In the genomic region with DNA sequence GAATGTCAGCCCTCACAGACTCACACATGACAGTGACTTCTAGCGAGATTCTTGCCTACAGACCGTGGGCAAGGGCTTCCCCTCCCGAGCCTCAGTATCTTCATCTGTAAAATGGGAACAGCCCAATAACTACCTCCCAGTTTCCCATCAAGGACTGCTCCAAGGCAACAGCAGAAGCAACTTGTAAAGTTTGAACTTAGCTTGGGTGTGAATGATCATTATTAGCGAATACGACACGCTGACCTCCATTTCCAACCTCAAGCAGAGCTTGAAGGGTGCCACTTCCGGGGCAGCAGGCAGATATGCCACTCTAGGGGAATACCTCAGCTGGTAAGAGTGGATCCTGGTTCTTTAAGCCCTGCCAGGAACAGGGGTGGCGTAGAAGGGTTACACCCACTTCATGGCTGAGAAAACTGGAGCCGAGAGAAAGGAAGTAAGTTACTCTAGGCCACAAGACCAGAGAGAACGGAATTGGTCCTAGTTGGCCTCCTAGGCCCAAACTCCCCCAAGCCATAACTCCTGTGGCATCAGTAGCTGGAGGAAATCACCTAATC, we compare ENCODE assay signal across 8 cellular contexts. TPM values are rescaled to one million over a fixed set of nuclear protein-coding genes. Genes with fewer than 3 reads are reported as not detected.
DNase-seq lines count a peak whose midpoint lies in the region; ATAC-seq and TF ChIP-seq lines count a peak whose summit lies in the region.

No MANE protein-coding gene starts in this region.

- peak overlapping the region; percentile 96 for H3K4me3 Mint-ChIP-seq in Calu3 (ENCODE audit: low read depth, unreplicated experiment)
- H3K4me3 Mint-ChIP-seq in activated naive CD4-positive, alpha-beta T cell treated with anti-CD3 and anti-CD28 coated beads, Interleukin-2, amount 10 ng/mL, durations not matched to agents 7 days and 5 days: peak overlapping the region; percentile 96

- no peak for ATAC-seq in GM21737 (IDR thresholded peaks at IDR 0.05; ENCODE audit: unreplicated experiment)
- no peak for ATAC-seq in omental fat pad (ENCODE audit: low FRiP score)

- no peak for TF ChIP-seq CTCF in Calu3 (IDR thresholded peaks at IDR 0.05; ENCODE audit: unreplicated experiment)
- no peak for TF ChIP-seq CTCF in spleen (IDR thresholded peaks at IDR 0.05 in 8 of 11, conservative IDR thresholded peaks at IDR 0.05 in 3 of 11)
- no peak for TF ChIP-seq CTCF in omental fat pad (IDR thresholded peaks at IDR 0.05)

- intact Hi-C loops in Calu3 (cut with micrococcal nuclease; ENCODE audit: unreplicated experiment) (loop anchor here (5.0 kb wide), 1 partner anchor 118 kb away; the partner anchor contains the start of gene CLTB), spleen (cut with DNase I; ENCODE audit: low total_unique reads) (loop anchor here (10.0 kb wide), 1 partner anchor 90 kb away; the partner anchor contains the start of gene FAF2)

- WGBS in spleen, 5 donors: 3 to 21% (median 18%) methylated on average over 6 to 10 of the region's 10 CpGs

- TF ChIP-seq POLR2A in spleen (IDR thresholded peaks at IDR 0.05): peak in 2 of 3 donors; percentile 69 to 72

- no peaks in the 10 kb centered on the region for H3K27me3 ChIP-seq in spleen (replicated peaks in 1 of 7)

- peaks cover 55 to 86% (median 82%) of the 10 kb centered on the region in 6 donors for H3K4me1 ChIP-seq in spleen

- peaks cover 0 to 43% (median 20%) of the 10 kb centered on the region in 6 donors for H3K36me3 ChIP-seq in spleen

- peak overlapping the region; percentile 94 to 100 (median 99) for H3K27ac ChIP-seq in spleen

- peaks cover 2% of the 10 kb centered on the region for H3K9me3 ChIP-seq in iPS-18c (ENCODE audit: control insufficient read depth, insufficient read depth, low read length)
- no peaks in the 10 kb centered on the region for H3K9me3 ChIP-seq in spleen

- H3K4me3 ChIP-seq in iPS-18c (ENCODE audit: insufficient read depth, low read depth, low read length): peak overlapping the region; percentile 99
- peak overlapping the region; percentile 90 to 99 (median 98) for H3K4me3 ChIP-seq in spleen

- no TSS peak for BruUV-seq in Calu3 (replicated peaks; lab: Mats Ljungman, UMichigan)

- H3K27ac Mint-ChIP-seq in Calu3 (ENCODE audit: unreplicated experiment): peak overlapping the region; percentile 97
- H3K27ac Mint-ChIP-seq in activated naive CD4-positive, alpha-beta T cell treated with anti-CD3 and anti-CD28 coated beads, Interleukin-2, amount 10 ng/mL, durations not matched to agents 7 days and 5 days: peak overlapping the region; percentile 100

- DNase-seq in Calu3 (no peak), LHCN-M2 (ENCODE audit: low read depth) (peak; percentile 20), spleen (peak; percentile 82), DMS 273 (lab: John Stamatoyannopoulos, UW; ENCODE audit: unreplicated experiment) (no peak), omental fat pad (ENCODE audit: low spot score) (no peak)
- peak; percentile 61 for DNase-seq in activated naive CD4-positive, alpha-beta T cell treated with anti-CD3 and anti-CD28 coated beads, Interleukin-2, amount 10 ng/mL, durations not matched to agents 7 days and 5 days

- CTCF ChIA-PET in Calu3 (lab: Charles Lee): interaction anchor here (0.9 to 3.6 kb wide), 3 partner anchors 12 to 87 kb away, joined by 3 to 19 read pairs (median 5); partner anchors contain the start of gene FAF2
- CTCF ChIA-PET in activated naive CD4-positive, alpha-beta T cell treated with anti-CD3 and anti-CD28 coated beads, Interleukin-2, amount 10 ng/mL, durations not matched to agents 7 days and 5 days (lab: Charles Lee): interaction anchor here (0.7 to 3.5 kb wide), 5 partner anchors 8 to 120 kb away, joined by 3 to 14 read pairs (median 9); no protein-coding TSS in a partner anchor

- H3K9me3 Mint-ChIP-seq in Calu3 (ENCODE audit: low read depth, unreplicated experiment): no peaks in the 10 kb centered on the region
- H3K9me3 Mint-ChIP-seq in activated naive CD4-positive, alpha-beta T cell treated with anti-CD3 and anti-CD28 coated beads, Interleukin-2, amount 10 ng/mL, durations not matched to agents 7 days and 5 days: no peaks in the 10 kb centered on the region

- no peaks in the 10 kb centered on the region for H3K27me3 Mint-ChIP-seq in Calu3 (ENCODE audit: unreplicated experiment)
- no peaks in the 10 kb centered on the region for H3K27me3 Mint-ChIP-seq in activated naive CD4-positive, alpha-beta T cell treated with anti-CD3 and anti-CD28 coated beads, Interleukin-2, amount 10 ng/mL, durations not matched to agents 7 days and 5 days

- H3K4me1 Mint-ChIP-seq in Calu3 (ENCODE audit: low read depth, unreplicated experiment): peaks cover 56% of the 10 kb centered on the region
- H3K4me1 Mint-ChIP-seq in activated naive CD4-positive, alpha-beta T cell treated with anti-CD3 and anti-CD28 coated beads, Interleukin-2, amount 10 ng/mL, durations not matched to agents 7 days and 5 days: peaks cover 63% of the 10 kb centered on the region

- H3K36me3 Mint-ChIP-seq in Calu3 (ENCODE audit: insufficient read depth, unreplicated experiment): peaks cover 46% of the 10 kb centered on the region
- peaks cover 38% of the 10 kb centered on the region for H3K36me3 Mint-ChIP-seq in activated naive CD4-positive, alpha-beta T cell treated with anti-CD3 and anti-CD28 coated beads, Interleukin-2, amount 10 ng/mL, durations not matched to agents 7 days and 5 days

RNA-seq across cellular contexts. Expression of gene RNF44, which starts 2.0 kb away (rescaled TPM):
- 76.9 and 82.3 TPM in 2 replicates for total RNA-seq in Calu3 (2022)
- total RNA-seq in LHCN-M2 (2014; rRNA removed): 5.5 and 10.5 TPM in 2 replicates
- 5.4 TPM for polyA plus RNA-seq in LHCN-M2 (2012)
- total RNA-seq in spleen: 100 to 1,000 TPM in 6 of 7 donors, 10 to 100 TPM in 1; 75.1 to 143 (median 121) TPM
- polyA plus RNA-seq in spleen: 10 to 100 TPM; 28.0 to 82.1 (median 44.4) TPM
- 10 to 100 TPM in 3 of 4 donors, 1 to 10 TPM in 1; 7.4 to 24.4 (median 10.8) TPM for total RNA-seq in omental fat pad

RNA-seq across cellular contexts. Expression of gene CDHR2, which starts 14.0 kb away (rescaled TPM):
- total RNA-seq in Calu3 (2022): 7.8 and 13.3 TPM in 2 replicates
- total RNA-seq in LHCN-M2 (2014; rRNA removed): not detected in 2 replicates
- 0.30 TPM for polyA plus RNA-seq in LHCN-M2 (2012)
- 1 to 10 TPM in 1 of 7 donors, under 1 TPM in 4, not detected in 2; 0.17 to 1.4 (median 0.54) TPM for total RNA-seq in spleen
- under 1 TPM; 0.02 to 0.26 (median 0.10) TPM for polyA plus RNA-seq in spleen
- total RNA-seq in omental fat pad: not detected

Comparison
In these comparisons a context has a peak if more than half of its experiments do, and no peak if none do; other contexts are left out.
1. DNase-seq: peak in LHCN-M2 (single experiment), activated naive CD4-positive, alpha-beta T cell treated with anti-CD3 and anti-CD28 coated beads, Interleukin-2, amount 10 ng/mL, durations not matched to agents 7 days and 5 days (single experiment) and spleen (single experiment); none in Calu3 (single experiment), DMS 273 (single experiment) and omental fat pad (single experiment).